In genomic region chr5:10434392-10434791, GRCh38 we compare ENCODE assay signal across 1 cellular context.
TF ChIP-seq lines count a peak whose summit lies in the region.

No MANE protein-coding gene starts in this region.

TF ChIP-seq in K562, 482 proteins besides CTCF, POLR2A, EP300 and RAD21 (continued from another document and continues in another):
- TF ChIP-seq PBX2 (CRISPR knock-in tag; IDR thresholded peaks at IDR 0.05; ENCODE audit: low read depth) (peak; percentile 35; the same call in 1 of the 2 replicates), PBX2 (tag; conservative IDR thresholded peaks at IDR 0.05; ENCODE audit: low read depth) (peak; percentile 87), TAF15 (IDR thresholded peaks at IDR 0.05; ENCODE audit: low read depth, low read length) (no peak), EGR1 (conservative IDR thresholded peaks at IDR 0.05) (peak; percentile 37; the same call in 1 of the 2 replicates), ZNF282 (CRISPR knock-in tag; IDR thresholded peaks at IDR 0.05) (no peak), CBFA2T2 (conservative IDR thresholded peaks at IDR 0.05) (no peak), ATF2 (CRISPR knock-in tag; IDR thresholded peaks at IDR 0.05) (no peak), ZNF263 (CRISPR knock-in tag; IDR thresholded peaks at IDR 0.05; ENCODE audit: borderline replicate concordance) (no peak), ZNF778 (CRISPR knock-in tag; IDR thresholded peaks at IDR 0.05) (no peak), HDAC8 (tag; IDR thresholded peaks at IDR 0.05) (no peak), ZNF764 (CRISPR knock-in tag; IDR thresholded peaks at IDR 0.05; ENCODE audit: low read depth) (no peak), ZNF639 (CRISPR knock-in tag; conservative IDR thresholded peaks at IDR 0.05 in 1 of 2, IDR thresholded peaks at IDR 0.05 in 1 of 2) (no peak), VEZF1 (CRISPR knock-in tag; IDR thresholded peaks at IDR 0.05) (peak; percentile 68), E2F1 (CRISPR knock-in tag; IDR thresholded peaks at IDR 0.05) (no peak), POLR3A (IDR thresholded peaks at IDR 0.05; ENCODE audit: borderline replicate concordance, extremely low read depth, insufficient read depth, insufficient read length) (no peak), ZBTB49 (CRISPR knock-in tag; IDR thresholded peaks at IDR 0.05; ENCODE audit: borderline replicate concordance) (no peak), ZNF507 (tag; conservative IDR thresholded peaks at IDR 0.05) (no peak), FOSL1 (tag; conservative IDR thresholded peaks at IDR 0.05) (no peak), CLOCK (CRISPR knock-in tag; IDR thresholded peaks at IDR 0.05; ENCODE audit: borderline replicate concordance) (no peak), ARID4B (CRISPR knock-in tag; IDR thresholded peaks at IDR 0.05) (no peak), ZNF318 (IDR thresholded peaks at IDR 0.05; ENCODE audit: borderline replicate concordance in 1 of 2, low read depth in 1 of 2) (no peak), DPF2 (IDR thresholded peaks at IDR 0.05) (no peak), SIX5 (IDR thresholded peaks at IDR 0.05; ENCODE audit: borderline replicate concordance in 1 of 2, insufficient read depth in 1 of 2, low read depth in 1 of 2, low read length in 2 of 2) (no peak), ZNF133 (CRISPR knock-in tag; IDR thresholded peaks at IDR 0.05) (no peak), ZNF668 (CRISPR knock-in tag; IDR thresholded peaks at IDR 0.05) (no peak), HLTF (IDR thresholded peaks at IDR 0.05) (no peak)
